In the genomic region with DNA sequence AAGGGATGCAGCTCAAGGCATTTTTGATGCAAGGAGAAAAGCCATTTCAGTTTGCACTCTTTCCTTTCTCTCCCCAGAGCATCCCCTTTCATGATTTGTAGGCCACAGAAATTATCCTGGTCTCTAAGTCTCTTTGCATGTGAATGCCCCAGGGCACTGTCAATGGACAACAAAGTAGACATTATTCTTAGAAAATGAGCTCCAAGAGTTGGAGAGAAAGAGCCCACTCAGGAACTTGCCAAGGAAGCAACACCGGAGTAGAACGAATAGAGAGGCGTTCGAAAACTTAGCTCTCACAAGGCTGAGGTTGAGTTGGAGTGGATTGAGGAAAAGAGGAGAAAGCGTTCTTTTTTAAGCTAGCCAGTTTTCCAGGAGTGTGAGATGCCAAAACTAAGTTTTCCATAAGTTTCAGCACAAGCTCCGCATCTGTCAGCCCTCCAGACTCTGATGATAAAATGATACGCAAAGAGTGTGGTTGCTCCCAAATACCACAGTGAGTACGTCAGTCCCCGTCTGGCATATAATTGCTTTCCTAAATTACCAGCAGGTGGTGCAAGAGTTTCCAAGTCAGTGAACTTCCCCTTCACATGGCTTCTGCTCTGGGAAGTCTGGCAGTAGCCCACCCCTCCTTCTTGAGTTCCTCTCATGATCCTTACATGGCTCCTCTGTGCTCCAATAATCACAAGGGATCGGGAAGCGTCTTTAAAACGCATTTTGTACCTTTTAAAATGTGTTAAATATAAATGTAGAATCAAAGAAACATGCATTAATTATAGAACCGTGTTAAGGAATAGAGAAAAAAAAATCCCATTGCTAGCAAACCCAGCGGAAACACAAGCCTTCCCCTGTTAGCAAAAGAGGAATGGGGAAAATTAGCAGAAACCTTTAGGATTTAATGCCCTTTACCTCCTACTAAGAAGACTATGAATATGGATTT, we compare ENCODE assay signal across 8 cellular contexts.
DNase-seq lines count a peak whose midpoint lies in the region; ATAC-seq and FAIRE-seq lines count a peak whose summit lies in the region.

No MANE protein-coding gene starts in this region.

- DNase-seq in ELR (ENCODE audit: low read depth) (peak; percentile 44), LHCN-M2 (ENCODE audit: low read depth) (peak; percentile 14), RKO (ENCODE audit: low spot score) (peak; percentile 85), medulla oblongata (ENCODE audit: extremely low spot score) (peak; percentile 84)
- no peak for DNase-seq in effector memory CD4-positive, alpha-beta T cell
- no peak for DNase-seq in activated CD4-positive, CD25-positive, alpha-beta regulatory T cell (lab: John Stamatoyannopoulos, UW)

- no peak overlapping the region for H3K4me3 ChIP-seq in effector memory CD4-positive, alpha-beta T cell (ENCODE audit: insufficient read depth, low read depth, low read length, poor library complexity, severe bottlenecking)

- no peaks in the 10 kb centered on the region for H3K9me3 ChIP-seq in effector memory CD4-positive, alpha-beta T cell (ENCODE audit: control insufficient read depth, low read length)

- peak; percentile 64 for ATAC-seq in GM21515 (IDR thresholded peaks at IDR 0.05; ENCODE audit: unreplicated experiment)

- no peaks in the 10 kb centered on the region for H3K36me3 ChIP-seq in effector memory CD4-positive, alpha-beta T cell (ENCODE audit: control insufficient read depth, insufficient read depth, low read length)

- FAIRE-seq in endometrium (lab: Jason Lieb, UNC) = peak; percentile 70

- no peaks in the 10 kb centered on the region for H3K27me3 ChIP-seq in effector memory CD4-positive, alpha-beta T cell (replicated peaks; ENCODE audit: control insufficient read depth, insufficient read depth, low read length, poor library complexity, severe bottlenecking)

- no peak overlapping the region for H3K27ac ChIP-seq in effector memory CD4-positive, alpha-beta T cell (ENCODE audit: insufficient read depth, low read length, poor library complexity, severe bottlenecking)

- H3K4me1 ChIP-seq in effector memory CD4-positive, alpha-beta T cell (ENCODE audit: control insufficient read depth, insufficient read depth, low read length, poor library complexity, severe bottlenecking) = no peaks in the 10 kb centered on the region

Comparison
In these comparisons a context has a peak if more than half of its experiments do, and no peak if none do; other contexts are left out.
1. DNase-seq: peak in ELR (single experiment), LHCN-M2 (single experiment), RKO (single experiment) and medulla oblongata (single experiment); none in effector memory CD4-positive, alpha-beta T cell (0 of 3) and activated CD4-positive, CD25-positive, alpha-beta regulatory T cell (0 of 4).